10 cellular contexts compared by ENCODE assay signal in genomic region chr3:9036327-9037112, GRCh38.
DNase-seq lines count a peak whose midpoint lies in the region; ATAC-seq and TF ChIP-seq lines count a peak whose summit lies in the region.
"Had no signal": no experiment of that assay in that cellular context is flagged by ENCODE, and none has a peak within 500 bp of the region (broad histone marks: within the 10 kb centered on the region; RNA-seq: fewer than 3 reads in every experiment).

No MANE protein-coding gene starts in this region.

- H3K4me3 ChIP-seq in heart right ventricle = no peak overlapping the region

- no peaks in the 10 kb centered on the region for H3K9me3 ChIP-seq in heart right ventricle
- H3K9me3 ChIP-seq: neutrophil had no signal

- H3K27me3 ChIP-seq in heart right ventricle = no peaks in the 10 kb centered on the region
- H3K27me3 ChIP-seq: neutrophil had no signal

- intact Hi-C loops in heart right ventricle (cut with DNase I) = no loop called here

- H3K4me1 ChIP-seq in heart right ventricle = peaks cover 0 to 27% (median 23%) of the 10 kb centered on the region in 9 donors

- 28 to 34% methylated on average over 9 of the region's 9 CpGs for WGBS in heart right ventricle, 2 donors

- no peaks in the 10 kb centered on the region for H3K36me3 ChIP-seq in heart right ventricle
- H3K36me3 ChIP-seq: neutrophil had no signal

- peak overlapping the region; percentile 8; the same call in 1 of the 2 replicates for H3K27ac ChIP-seq in VCaP
- H3K27ac ChIP-seq in heart right ventricle = peak overlapping the region in 9 of 10 donors; percentile 10 to 74 (median 51)
- H3K27ac ChIP-seq: neutrophil had no signal

- TF ChIP-seq CTCF in VCaP (conservative IDR thresholded peaks at IDR 0.05) (no peak), heart right ventricle (IDR thresholded peaks at IDR 0.05) (no peak), GM10266 (IDR thresholded peaks at IDR 0.05; ENCODE audit: control insufficient read depth, insufficient read depth, low read depth, missing control alignments) (no peak)

- DNase-seq in GM03348 (ENCODE audit: low spot score) (peak; percentile 85), heart right ventricle (peak; percentile 49 to 70), smooth muscle cell of the brain vasculature (ENCODE audit: low read depth, low spot score) (peak; percentile 17), GM10266 (ENCODE audit: extremely low spot score) (no peak), medulla oblongata (ENCODE audit: extremely low spot score) (no peak)
- no peak for DNase-seq in activated CD4-positive, alpha-beta T cell treated with anti-CD3 and anti-CD28 coated beads for 4 hours
- DNase-seq: Calu3 had no signal

- ATAC-seq in heart right ventricle = peak; percentile 56 to 93 (median 77)
- no peak for ATAC-seq in HG03108 (IDR thresholded peaks at IDR 0.05; ENCODE audit: unreplicated experiment)

Comparison
In these comparisons a context has a peak if more than half of its experiments do, and no peak if none do; other contexts are left out.
1. DNase-seq: peak in GM03348 (single experiment), heart right ventricle (2 of 2) and smooth muscle cell of the brain vasculature (single experiment); none in activated CD4-positive, alpha-beta T cell treated with anti-CD3 and anti-CD28 coated beads for 4 hours (0 of 2), GM10266 (single experiment) and medulla oblongata (single experiment).